In the genomic region with DNA sequence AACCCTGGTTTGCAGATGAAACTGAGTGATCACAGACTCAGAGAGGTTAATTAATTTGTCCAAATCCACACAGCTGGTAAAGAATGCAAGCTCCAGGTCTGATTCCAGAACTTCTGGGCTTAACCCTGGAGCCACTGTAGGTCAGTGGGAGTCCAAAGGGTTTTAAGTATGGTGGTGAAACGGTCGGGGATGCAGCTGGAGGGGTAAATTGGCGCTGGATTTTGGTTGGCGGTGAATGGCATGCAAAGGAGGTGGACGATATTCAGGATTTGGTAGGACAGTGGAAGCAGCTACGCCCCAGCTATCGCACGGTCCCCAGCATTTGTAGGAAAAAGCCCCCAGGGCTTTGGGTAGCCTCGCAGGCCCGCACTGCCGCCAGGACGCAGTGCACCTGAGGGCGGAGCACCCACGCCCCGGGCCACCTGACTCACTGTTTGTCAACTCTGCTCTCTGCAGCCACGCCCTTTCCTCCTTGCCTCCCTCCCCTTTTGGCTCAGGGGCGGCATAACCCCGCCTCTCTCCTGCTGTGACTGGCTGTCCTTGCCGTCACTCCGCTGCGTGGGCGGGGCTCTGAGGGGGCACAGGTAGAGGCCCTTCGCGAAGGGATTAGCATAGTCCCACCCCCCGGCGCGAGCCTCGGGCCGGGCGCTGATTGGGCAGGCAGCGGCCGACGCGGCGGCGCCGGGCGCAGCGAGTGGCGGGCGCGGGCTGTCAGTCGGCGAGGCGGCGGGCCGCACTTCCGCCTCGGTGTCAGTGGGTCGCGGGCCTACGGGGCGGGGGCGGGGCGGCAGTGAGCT, we compare ENCODE assay signal across 8 cellular contexts. TPM values are rescaled to one million over a fixed set of nuclear protein-coding genes. Genes with fewer than 3 reads are reported as not detected.
DNase-seq lines count a peak whose midpoint lies in the region; ATAC-seq and TF ChIP-seq lines count a peak whose summit lies in the region.

Gene OSBPL2, plus strand, starts transcription at position 750 of the 797 bp plus-strand sequence. CDS start 17,664 bp downstream, outside the sequence.

- H3K4me3 ChIP-seq in AG04449 (ENCODE audit: low read depth, low read length) (peak within 1 kb of the TSS; percentile 91), cardiac fibroblast (replicated peaks in 1 of 2; ENCODE audit: low read depth in 2 of 2, low read length in 2 of 2) (peak within 1 kb of the TSS; percentile 60 to 68), spleen (peak within 1 kb of the TSS; percentile 48 to 92 (median 74))

- H3K27ac ChIP-seq in spleen: peak within 1 kb of the TSS; percentile 60 to 95 (median 88)

- H3K27ac Mint-ChIP-seq in WTC11: peak within 1 kb of the TSS; percentile 87

- peaks cover 15% of the 10 kb centered on the region for H3K4me1 Mint-ChIP-seq in WTC11

- TF ChIP-seq CTCF in AG04449 (IDR thresholded peaks at IDR 0.05; ENCODE audit: insufficient read depth, low read length, missing control alignments) (no peak), WTC11 (IDR thresholded peaks at IDR 0.05) (no peak), cardiac fibroblast (IDR thresholded peaks at IDR 0.05; ENCODE audit: low read depth, low read length) (no peak), spleen (IDR thresholded peaks at IDR 0.05 in 8 of 11, conservative IDR thresholded peaks at IDR 0.05 in 3 of 11) (peak in 5 of 11 experiments; percentile 5 to 45 (median 29))

- H3K9me3 ChIP-seq in spleen: peaks cover 0 to 7% (median 0%) of the 10 kb centered on the region in 8 donors

- H3K27me3 Mint-ChIP-seq in WTC11 (ENCODE audit: low read depth): no peaks in the 10 kb centered on the region

- peaks cover 0 to 6% (median 0%) of the 10 kb centered on the region in 7 donors for H3K27me3 ChIP-seq in spleen (replicated peaks in 1 of 7)

- POLR2A ChIA-PET in AG04449 (lab: Yijun Ruan, JAX) (interaction anchor here (0.5 kb wide), 1 partner anchor 10 kb away, joined by 3 read pairs; no protein-coding TSS in a partner anchor), WTC11 (lab: Charles Lee) (interaction anchor here (0.7 kb wide), 1 partner anchor 128 kb away, joined by 4 read pairs; no protein-coding TSS in a partner anchor)

- TF ChIP-seq POLR2A in spleen (IDR thresholded peaks at IDR 0.05): no peak

- CTCF ChIA-PET in AG04449 (lab: Yijun Ruan, JAX): interaction anchor here (0.8 kb wide), 1 partner anchor 144 kb away, joined by 3 read pairs; no protein-coding TSS in a partner anchor
- CTCF ChIA-PET in WTC11 (lab: Charles Lee): interaction anchor here (0.5 to 1.0 kb wide), 5 partner anchors 29 to 145 kb away, joined by 3 to 4 read pairs (median 4); no protein-coding TSS in a partner anchor

- H3K36me3 Mint-ChIP-seq in WTC11: peaks cover 6% of the 10 kb centered on the region

- peaks cover 29 to 69% (median 53%) of the 10 kb centered on the region in 6 donors for H3K4me1 ChIP-seq in spleen

- 1 to 2% (median 1%) methylated on average over 17 to 55 of the region's 55 CpGs for WGBS in spleen, 5 donors

- ATAC-seq in GM18909 (IDR thresholded peaks at IDR 0.05; ENCODE audit: poor library complexity, unreplicated experiment) (peak; percentile 98), HG03175 (IDR thresholded peaks at IDR 0.05; ENCODE audit: unreplicated experiment) (peak; percentile 97), WTC11 (peak; percentile 97)

- peaks cover 0 to 23% (median 0%) of the 10 kb centered on the region in 6 donors for H3K36me3 ChIP-seq in spleen

- peaks cover 5% of the 10 kb centered on the region for H3K9me3 Mint-ChIP-seq in WTC11

- peak within 1 kb of the TSS; percentile 84 for H3K4me3 Mint-ChIP-seq in WTC11

- intact Hi-C loops in spleen (cut with DNase I; ENCODE audit: low total_unique reads): no loop called here

- peak; percentile 80 for DNase-seq in AG04449 (ENCODE audit: low read depth, low spot score)
- DNase-seq in NCI-H226: peak; percentile 94
- peak; percentile 100 for DNase-seq in WTC11 (ENCODE audit: low spot score)
- peak; percentile 98 for DNase-seq in cardiac fibroblast (ENCODE audit: low read depth in 2 of 2)
- DNase-seq in iPS-NIHi7 (ENCODE audit: extremely low spot score): peak; percentile 100
- DNase-seq in spleen: peak; percentile 100

TF ChIP-seq in WTC11, 78 proteins besides CTCF, POLR2A, EP300 and RAD21:
- TF ChIP-seq, protein P1, sequence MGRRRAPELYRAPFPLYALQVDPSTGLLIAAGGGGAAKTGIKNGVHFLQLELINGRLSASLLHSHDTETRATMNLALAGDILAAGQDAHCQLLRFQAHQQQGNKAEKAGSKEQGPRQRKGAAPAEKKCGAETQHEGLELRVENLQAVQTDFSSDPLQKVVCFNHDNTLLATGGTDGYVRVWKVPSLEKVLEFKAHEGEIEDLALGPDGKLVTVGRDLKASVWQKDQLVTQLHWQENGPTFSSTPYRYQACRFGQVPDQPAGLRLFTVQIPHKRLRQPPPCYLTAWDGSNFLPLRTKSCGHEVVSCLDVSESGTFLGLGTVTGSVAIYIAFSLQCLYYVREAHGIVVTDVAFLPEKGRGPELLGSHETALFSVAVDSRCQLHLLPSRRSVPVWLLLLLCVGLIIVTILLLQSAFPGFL (CRISPR knock-in tag; IDR thresholded peaks at IDR 0.05; ENCODE audit: borderline replicate concordance): no peak
- TF ChIP-seq, protein P2, sequence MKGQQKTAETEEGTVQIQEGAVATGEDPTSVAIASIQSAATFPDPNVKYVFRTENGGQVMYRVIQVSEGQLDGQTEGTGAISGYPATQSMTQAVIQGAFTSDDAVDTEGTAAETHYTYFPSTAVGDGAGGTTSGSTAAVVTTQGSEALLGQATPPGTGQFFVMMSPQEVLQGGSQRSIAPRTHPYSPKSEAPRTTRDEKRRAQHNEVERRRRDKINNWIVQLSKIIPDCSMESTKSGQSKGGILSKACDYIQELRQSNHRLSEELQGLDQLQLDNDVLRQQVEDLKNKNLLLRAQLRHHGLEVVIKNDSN (CRISPR knock-in tag; IDR thresholded peaks at IDR 0.05): peak; percentile 80; the same call in 1 of the 2 replicates
- no peak for TF ChIP-seq GRHL2 (CRISPR knock-in tag; IDR thresholded peaks at IDR 0.05; ENCODE audit: insufficient replicate concordance, severe bottlenecking)
- no peak for TF ChIP-seq JUN (CRISPR knock-in tag; IDR thresholded peaks at IDR 0.05)
- no peak for TF ChIP-seq NR2C2 (CRISPR knock-in tag; IDR thresholded peaks at IDR 0.05)
- TF ChIP-seq ETV6 (CRISPR knock-in tag; IDR thresholded peaks at IDR 0.05): no peak
- TF ChIP-seq, protein P3, sequence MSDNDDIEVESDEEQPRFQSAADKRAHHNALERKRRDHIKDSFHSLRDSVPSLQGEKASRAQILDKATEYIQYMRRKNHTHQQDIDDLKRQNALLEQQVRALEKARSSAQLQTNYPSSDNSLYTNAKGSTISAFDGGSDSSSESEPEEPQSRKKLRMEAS (CRISPR knock-in tag; IDR thresholded peaks at IDR 0.05): peak; percentile 30; the same call in 1 of the 2 replicates
- TF ChIP-seq ARID4B (CRISPR knock-in tag; IDR thresholded peaks at IDR 0.05; ENCODE audit: borderline replicate concordance): 0 out of 2 replicates have a peak, but pooled peaks have one; percentile 4
- TF ChIP-seq CREM (CRISPR knock-in tag; IDR thresholded peaks at IDR 0.05): peak; percentile 54; the same call in 1 of the 2 replicates
- TF ChIP-seq SP1 (CRISPR knock-in tag; conservative IDR thresholded peaks at IDR 0.05): peak; percentile 99
- no peak for TF ChIP-seq GABPB1 (CRISPR knock-in tag; IDR thresholded peaks at IDR 0.05)
- TF ChIP-seq, protein P4, sequence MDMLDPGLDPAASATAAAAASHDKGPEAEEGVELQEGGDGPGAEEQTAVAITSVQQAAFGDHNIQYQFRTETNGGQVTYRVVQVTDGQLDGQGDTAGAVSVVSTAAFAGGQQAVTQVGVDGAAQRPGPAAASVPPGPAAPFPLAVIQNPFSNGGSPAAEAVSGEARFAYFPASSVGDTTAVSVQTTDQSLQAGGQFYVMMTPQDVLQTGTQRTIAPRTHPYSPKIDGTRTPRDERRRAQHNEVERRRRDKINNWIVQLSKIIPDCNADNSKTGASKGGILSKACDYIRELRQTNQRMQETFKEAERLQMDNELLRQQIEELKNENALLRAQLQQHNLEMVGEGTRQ (CRISPR knock-in tag; IDR thresholded peaks at IDR 0.05): peak; percentile 86
- TF ChIP-seq NFYB (CRISPR knock-in tag; conservative IDR thresholded peaks at IDR 0.05; ENCODE audit: low read depth): peak; percentile 99
- TF ChIP-seq FOXK1 (CRISPR knock-in tag; IDR thresholded peaks at IDR 0.05): peak; percentile 97
- no peak for TF ChIP-seq SOX15 (CRISPR knock-in tag; IDR thresholded peaks at IDR 0.05)

RNA-seq across cellular contexts. Expression of gene OSBPL2, which starts in this region (rescaled TPM):
- 37.8 to 49.5 TPM (median 39.4 TPM) in 3 replicates for total RNA-seq in WTC11 (2021)
- total RNA-seq in spleen: 10 to 100 TPM; 40.6 to 81.7 (median 64.8) TPM
- 10 to 100 TPM in 2 of 3 donors, 1 to 10 TPM in 1; 9.2 to 19.6 (median 14.0) TPM for polyA plus RNA-seq in spleen

Comparison
In these comparisons a context has a peak if more than half of its experiments do, and no peak if none do; other contexts are left out.
1. Peak in every context shown above with its lines: DNase-seq, ATAC-seq, H3K4me3 ChIP-seq and H3K27ac ChIP-seq.